In the genomic region with DNA sequence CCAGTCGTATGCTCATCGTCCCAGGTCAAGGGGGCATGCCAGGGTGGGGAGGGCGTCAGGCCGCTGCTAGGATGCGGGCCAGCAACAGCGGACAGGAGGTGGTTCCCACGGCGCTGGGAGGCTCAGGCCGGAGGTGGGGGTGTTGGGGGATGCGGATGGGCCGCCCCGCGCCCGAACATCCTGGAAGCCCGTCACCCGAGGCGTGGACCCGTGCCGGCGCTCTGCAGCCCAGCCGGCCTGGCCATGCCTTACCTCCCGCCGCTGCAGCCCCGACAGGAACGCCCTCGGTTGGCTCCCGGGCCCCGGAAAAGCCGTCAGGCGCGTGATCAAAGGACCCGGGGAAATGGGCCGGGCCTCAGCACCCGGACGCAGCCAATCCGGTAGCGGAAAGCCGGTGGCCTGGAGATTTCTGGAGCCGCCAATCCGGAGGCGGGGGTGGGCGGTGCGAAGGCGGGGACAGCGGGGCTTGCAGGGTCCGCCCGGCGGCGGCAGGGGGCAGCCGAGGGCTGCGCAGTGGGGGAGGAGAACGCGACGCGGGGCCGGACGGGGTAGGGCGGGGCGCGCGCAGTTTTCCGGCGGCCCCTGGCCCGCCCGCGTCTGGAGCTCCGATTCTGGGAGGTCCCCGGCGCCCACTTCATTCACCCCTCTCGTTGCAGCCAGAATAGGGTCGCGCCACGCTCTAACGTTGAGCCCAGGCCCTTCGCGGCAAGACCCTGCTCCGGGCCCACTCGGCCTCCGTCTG, we compare ENCODE assay signal across 1 cellular context.
TF ChIP-seq lines count a peak whose summit lies in the region.

TSS of gene SMIM29 (minus strand) at position 280 of the 742 bp plus-strand sequence. CDS start 1,215 bp downstream, outside the sequence.

TF ChIP-seq in HepG2, 621 proteins besides CTCF, POLR2A, EP300 and RAD21 (continued from another document and continues in another):
- TF ChIP-seq, protein P1, sequence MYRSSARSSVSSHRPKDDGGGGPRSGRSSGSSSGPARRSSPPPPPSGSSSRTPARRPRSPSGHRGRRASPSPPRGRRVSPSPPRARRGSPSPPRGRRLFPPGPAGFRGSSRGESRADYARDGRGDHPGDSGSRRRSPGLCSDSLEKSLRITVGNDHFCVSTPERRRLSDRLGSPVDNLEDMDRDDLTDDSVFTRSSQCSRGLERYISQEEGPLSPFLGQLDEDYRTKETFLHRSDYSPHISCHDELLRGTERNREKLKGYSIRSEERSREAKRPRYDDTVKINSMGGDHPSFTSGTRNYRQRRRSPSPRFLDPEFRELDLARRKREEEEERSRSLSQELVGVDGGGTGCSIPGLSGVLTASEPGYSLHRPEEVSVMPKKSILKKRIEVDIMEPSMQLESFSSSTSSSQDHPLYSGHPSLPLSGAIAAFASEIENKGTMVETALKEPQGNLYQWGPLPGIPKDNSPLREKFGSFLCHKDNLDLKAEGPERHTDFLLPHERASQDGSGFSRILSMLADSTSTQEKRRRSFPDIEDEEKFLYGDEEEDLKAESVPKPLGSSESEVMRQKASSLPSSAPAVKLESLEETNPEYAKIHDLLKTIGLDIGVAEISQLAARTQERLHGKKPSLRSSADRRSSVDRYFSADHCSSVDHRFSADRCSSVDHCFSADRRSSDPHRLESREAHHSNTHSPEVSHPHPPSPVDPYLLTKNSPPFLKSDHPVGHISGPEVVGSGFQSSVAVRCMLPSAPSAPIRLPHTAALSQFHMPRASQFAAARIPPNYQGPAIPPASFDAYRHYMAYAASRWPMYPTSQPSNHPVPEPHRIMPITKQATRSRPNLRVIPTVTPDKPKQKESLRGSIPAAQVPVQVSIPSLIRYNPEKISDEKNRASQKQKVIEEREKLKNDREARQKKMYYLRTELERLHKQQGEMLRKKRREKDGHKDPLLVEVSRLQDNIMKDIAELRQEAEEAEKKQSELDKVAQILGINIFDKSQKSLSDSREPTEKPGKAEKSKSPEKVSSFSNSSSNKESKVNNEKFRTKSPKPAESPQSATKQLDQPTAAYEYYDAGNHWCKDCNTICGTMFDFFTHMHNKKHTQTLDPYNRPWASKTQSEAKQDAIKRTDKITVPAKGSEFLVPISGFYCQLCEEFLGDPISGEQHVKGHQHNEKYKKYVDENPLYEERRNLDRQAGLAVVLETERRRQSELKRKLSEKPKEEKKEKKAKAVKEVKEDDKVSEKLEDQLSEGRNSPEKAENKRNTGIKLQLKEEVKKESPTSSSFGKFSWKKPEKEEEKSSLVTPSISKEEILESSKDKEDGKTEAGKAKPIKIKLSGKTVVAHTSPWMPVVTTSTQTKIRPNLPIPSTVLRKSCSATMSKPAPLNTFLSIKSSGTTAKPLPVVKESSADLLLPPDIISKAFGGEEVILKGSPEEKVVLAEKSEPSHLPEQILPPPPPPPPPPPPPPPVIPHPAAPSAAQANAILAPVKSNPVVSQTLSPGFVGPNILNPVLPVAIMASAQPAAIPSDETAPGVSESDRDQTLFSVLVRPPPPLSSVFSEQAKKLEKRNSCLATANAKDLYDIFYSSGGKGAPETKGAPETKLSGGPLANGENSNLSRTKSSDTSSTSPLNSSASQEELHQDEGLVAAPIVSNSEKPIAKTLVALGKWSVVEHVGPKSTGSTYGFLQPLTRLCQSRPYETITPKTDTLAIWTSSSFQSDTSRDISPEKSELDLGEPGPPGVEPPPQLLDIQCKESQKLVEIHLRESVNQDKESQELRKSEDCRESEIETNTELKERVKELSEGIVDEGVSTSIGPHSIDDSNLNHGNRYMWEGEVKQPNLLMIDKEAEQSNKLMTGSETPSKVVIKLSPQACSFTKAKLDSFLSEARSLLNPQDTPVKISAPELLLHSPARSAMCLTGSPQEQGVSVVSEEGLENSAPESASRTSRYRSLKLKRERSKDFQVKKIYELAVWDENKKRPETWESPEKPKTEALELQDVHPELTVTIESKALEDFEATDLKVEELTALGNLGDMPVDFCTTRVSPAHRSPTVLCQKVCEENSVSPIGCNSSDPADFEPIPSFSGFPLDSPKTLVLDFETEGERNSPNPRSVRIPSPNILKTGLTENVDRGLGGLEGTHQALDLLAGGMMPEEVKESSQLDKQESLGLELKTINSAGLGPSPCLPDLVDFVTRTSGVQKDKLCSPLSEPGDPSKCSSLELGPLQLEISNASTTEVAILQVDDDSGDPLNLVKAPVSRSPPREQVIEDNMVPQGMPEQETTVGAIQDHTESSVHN (CRISPR knock-in tag; IDR thresholded peaks at IDR 0.05) = no peak
- TF ChIP-seq ZNF615 (CRISPR knock-in tag; IDR thresholded peaks at IDR 0.05; ENCODE audit: borderline replicate concordance) (no peak), ZBTB7B (CRISPR knock-in tag; IDR thresholded peaks at IDR 0.05) (peak; percentile 88), TMF1 (CRISPR knock-in tag; IDR thresholded peaks at IDR 0.05; ENCODE audit: low read depth) (peak; percentile 62; the same call in 1 of the 2 replicates), GATAD1 (CRISPR knock-in tag; IDR thresholded peaks at IDR 0.05) (peak; percentile 79), ZNF230 (CRISPR knock-in tag; IDR thresholded peaks at IDR 0.05) (peak; percentile 90), ZNF614 (CRISPR knock-in tag; IDR thresholded peaks at IDR 0.05; ENCODE audit: borderline replicate concordance) (peak; percentile 29; the same call in 1 of the 2 replicates), PAX8 (CRISPR knock-in tag; IDR thresholded peaks at IDR 0.05; ENCODE audit: borderline replicate concordance) (no peak), CENPBD1 (CRISPR knock-in tag; IDR thresholded peaks at IDR 0.05; ENCODE audit: borderline replicate concordance, low read depth) (no peak), ETV5 (CRISPR knock-in tag; IDR thresholded peaks at IDR 0.05; ENCODE audit: borderline replicate concordance) (peak; percentile 45; the same call in 1 of the 2 replicates), ZNF777 (CRISPR knock-in tag; IDR thresholded peaks at IDR 0.05) (peak; percentile 79), ADNP (CRISPR knock-in tag; IDR thresholded peaks at IDR 0.05) (no peak), HNF4A (CRISPR knock-in tag; IDR thresholded peaks at IDR 0.05) (no peak; the same call in none of the 2 replicates), AGO1 (IDR thresholded peaks at IDR 0.05; ENCODE audit: low read depth, low read length, poor library complexity, severe bottlenecking) (peak; percentile 88), SYNCRIP (IDR thresholded peaks at IDR 0.05; ENCODE audit: insufficient read depth, low read depth, low read length) (no peak), CCDC6 (CRISPR knock-in tag; IDR thresholded peaks at IDR 0.05) (peak; percentile 72), DZIP1 (CRISPR knock-in tag; IDR thresholded peaks at IDR 0.05) (no peak), KDM1A (CRISPR knock-in tag; IDR thresholded peaks at IDR 0.05) (no peak), DMTF1 (CRISPR knock-in tag; IDR thresholded peaks at IDR 0.05) (no peak), ZFX (CRISPR knock-in tag; IDR thresholded peaks at IDR 0.05; ENCODE audit: low read depth) (peak; percentile 79)
- TF ChIP-seq, protein P2, sequence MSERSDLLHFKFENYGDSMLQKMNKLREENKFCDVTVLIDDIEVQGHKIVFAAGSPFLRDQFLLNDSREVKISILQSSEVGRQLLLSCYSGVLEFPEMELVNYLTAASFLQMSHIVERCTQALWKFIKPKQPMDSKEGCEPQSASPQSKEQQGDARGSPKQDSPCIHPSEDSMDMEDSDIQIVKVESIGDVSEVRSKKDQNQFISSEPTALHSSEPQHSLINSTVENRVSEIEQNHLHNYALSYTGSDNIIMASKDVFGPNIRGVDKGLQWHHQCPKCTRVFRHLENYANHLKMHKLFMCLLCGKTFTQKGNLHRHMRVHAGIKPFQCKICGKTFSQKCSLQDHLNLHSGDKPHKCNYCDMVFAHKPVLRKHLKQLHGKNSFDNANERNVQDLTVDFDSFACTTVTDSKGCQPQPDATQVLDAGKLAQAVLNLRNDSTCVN (CRISPR knock-in tag; IDR thresholded peaks at IDR 0.05; ENCODE audit: borderline replicate concordance) = peak; percentile 62
- TF ChIP-seq, protein P3, sequence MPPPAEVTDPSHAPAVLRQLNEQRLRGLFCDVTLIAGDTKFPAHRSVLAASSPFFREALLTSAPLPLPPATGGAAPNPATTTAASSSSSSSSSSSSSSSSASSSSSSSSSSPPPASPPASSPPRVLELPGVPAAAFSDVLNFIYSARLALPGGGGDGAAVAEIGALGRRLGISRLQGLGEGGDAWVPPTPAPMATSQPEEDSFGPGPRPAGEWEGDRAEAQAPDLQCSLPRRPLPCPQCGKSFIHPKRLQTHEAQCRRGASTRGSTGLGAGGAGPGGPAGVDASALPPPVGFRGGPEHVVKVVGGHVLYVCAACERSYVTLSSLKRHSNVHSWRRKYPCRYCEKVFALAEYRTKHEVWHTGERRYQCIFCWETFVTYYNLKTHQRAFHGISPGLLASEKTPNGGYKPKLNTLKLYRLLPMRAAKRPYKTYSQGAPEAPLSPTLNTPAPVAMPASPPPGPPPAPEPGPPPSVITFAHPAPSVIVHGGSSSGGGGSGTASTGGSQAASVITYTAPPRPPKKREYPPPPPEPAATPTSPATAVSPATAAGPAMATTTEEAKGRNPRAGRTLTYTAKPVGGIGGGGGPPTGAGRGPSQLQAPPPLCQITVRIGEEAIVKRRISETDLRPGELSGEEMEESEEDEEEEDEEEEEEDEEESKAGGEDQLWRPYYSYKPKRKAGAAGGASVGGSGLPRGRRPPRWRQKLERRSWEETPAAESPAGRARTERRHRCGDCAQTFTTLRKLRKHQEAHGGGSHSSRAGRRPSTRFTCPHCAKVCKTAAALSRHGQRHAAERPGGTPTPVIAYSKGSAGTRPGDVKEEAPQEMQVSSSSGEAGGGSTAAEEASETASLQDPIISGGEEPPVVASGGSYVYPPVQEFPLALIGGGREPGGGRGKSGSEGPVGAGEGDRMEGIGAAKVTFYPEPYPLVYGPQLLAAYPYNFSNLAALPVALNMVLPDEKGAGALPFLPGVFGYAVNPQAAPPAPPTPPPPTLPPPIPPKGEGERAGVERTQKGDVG (CRISPR knock-in tag; IDR thresholded peaks at IDR 0.05; ENCODE audit: borderline replicate concordance) = peak; percentile 19; the same call in 1 of the 2 replicates
- TF ChIP-seq, protein P4, sequence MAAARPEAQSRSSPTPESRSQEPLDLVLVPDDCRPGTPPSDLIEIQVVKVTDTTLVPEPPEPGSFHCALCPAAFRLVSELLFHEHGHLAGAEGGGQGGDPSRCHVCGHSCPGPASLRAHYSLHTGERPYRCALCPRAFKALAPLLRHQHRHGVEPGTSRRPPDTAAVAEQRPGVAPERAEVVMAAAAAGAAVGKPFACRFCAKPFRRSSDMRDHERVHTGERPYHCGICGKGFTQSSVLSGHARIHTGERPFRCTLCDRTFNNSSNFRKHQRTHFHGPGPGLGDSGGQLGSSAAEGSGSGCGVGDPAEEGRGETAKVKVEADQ (CRISPR knock-in tag; IDR thresholded peaks at IDR 0.05; ENCODE audit: borderline replicate concordance) = peak; percentile 72; the same call in 1 of the 2 replicates
- TF ChIP-seq, protein P5, sequence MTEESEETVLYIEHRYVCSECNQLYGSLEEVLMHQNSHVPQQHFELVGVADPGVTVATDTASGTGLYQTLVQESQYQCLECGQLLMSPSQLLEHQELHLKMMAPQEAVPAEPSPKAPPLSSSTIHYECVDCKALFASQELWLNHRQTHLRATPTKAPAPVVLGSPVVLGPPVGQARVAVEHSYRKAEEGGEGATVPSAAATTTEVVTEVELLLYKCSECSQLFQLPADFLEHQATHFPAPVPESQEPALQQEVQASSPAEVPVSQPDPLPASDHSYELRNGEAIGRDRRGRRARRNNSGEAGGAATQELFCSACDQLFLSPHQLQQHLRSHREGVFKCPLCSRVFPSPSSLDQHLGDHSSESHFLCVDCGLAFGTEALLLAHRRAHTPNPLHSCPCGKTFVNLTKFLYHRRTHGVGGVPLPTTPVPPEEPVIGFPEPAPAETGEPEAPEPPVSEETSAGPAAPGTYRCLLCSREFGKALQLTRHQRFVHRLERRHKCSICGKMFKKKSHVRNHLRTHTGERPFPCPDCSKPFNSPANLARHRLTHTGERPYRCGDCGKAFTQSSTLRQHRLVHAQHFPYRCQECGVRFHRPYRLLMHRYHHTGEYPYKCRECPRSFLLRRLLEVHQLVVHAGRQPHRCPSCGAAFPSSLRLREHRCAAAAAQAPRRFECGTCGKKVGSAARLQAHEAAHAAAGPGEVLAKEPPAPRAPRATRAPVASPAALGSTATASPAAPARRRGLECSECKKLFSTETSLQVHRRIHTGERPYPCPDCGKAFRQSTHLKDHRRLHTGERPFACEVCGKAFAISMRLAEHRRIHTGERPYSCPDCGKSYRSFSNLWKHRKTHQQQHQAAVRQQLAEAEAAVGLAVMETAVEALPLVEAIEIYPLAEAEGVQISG (CRISPR knock-in tag; IDR thresholded peaks at IDR 0.05) = peak; percentile 82
